In genomic region chr12:542290-543113, GRCh38 we compare ENCODE assay signal across 14 cellular contexts.
DNase-seq lines count a peak whose midpoint lies in the region; ATAC-seq and TF ChIP-seq lines count a peak whose summit lies in the region.
"Had no signal": no experiment of that assay in that cellular context is flagged by ENCODE, and none has a peak within 500 bp of the region (broad histone marks: within the 10 kb centered on the region; RNA-seq: fewer than 3 reads in every experiment).

No MANE protein-coding gene starts in this region.

- no peak for ATAC-seq in GM21447 (IDR thresholded peaks at IDR 0.05; ENCODE audit: unreplicated experiment)
- ATAC-seq: upper lobe of right lung, WTC11 had no signal

- H3K4me1 ChIP-seq in adrenal gland (replicated peaks in 1 of 2) (peaks cover 4 to 36% of the 10 kb centered on the region in 2 donors), tibial artery (peaks cover 0 to 32% (median 22%) of the 10 kb centered on the region in 4 donors)

- intact Hi-C loops in adrenal gland (cut with DNase I) (no loop called here), tibial artery (cut with DNase I; ENCODE audit: low total_unique reads) (no loop called here)

- H3K9me3 ChIP-seq in adrenal gland (replicated peaks in 1 of 3) = no peaks in the 10 kb centered on the region
- no peaks in the 10 kb centered on the region for H3K9me3 ChIP-seq in tibial artery
- H3K9me3 ChIP-seq: upper lobe of right lung had no signal

- 60 to 69% (median 66%) methylated on average over 6 to 9 of the region's 9 CpGs for WGBS in adrenal gland, 4 donors

- DNase-seq in NCI-H82 (lab: John Stamatoyannopoulos, UW) = peak; percentile 68
- no peak for DNase-seq in NCI-H82 treated with DMSO at 0.1 percent for 48 hours (lab: John Stamatoyannopoulos, UW; ENCODE audit: unreplicated experiment)
- peak in 1 of 7 donors; percentile 32 for DNase-seq in adrenal gland
- peak; percentile 44 for DNase-seq in iPS-NIHi11 (ENCODE audit: low spot score)
- no peak for DNase-seq in tibial artery
- no peak for DNase-seq in NCI-H2029 (lab: John Stamatoyannopoulos, UW)
- DNase-seq in SIG-M5 treated with dmso at 0.1 percent for 504 hours (lab: John Stamatoyannopoulos, UW; ENCODE audit: unreplicated experiment) = no peak
- DNase-seq: activated CD8-positive, alpha-beta memory T cell treated with anti-CD3 and anti-CD28 coated beads, Interleukin-2, amount 50 U/mL, for 4 hours; CD4-positive, alpha-beta T cell; central memory CD4-positive, alpha-beta T cell; stimulated activated CD4-positive, alpha-beta T cell treated with anti-CD3 and anti-CD28 coated beads, Interleukin-2, amount 100 ng/mL, for 48 hours; upper lobe of right lung had no signal

- TF ChIP-seq CTCF in adrenal gland (IDR thresholded peaks at IDR 0.05) (no peak), tibial artery (IDR thresholded peaks at IDR 0.05) (no peak)

- H3K27me3 ChIP-seq in adrenal gland = no peaks in the 10 kb centered on the region
- H3K27me3 ChIP-seq in tibial artery = no peaks in the 10 kb centered on the region
- H3K27me3 ChIP-seq: upper lobe of right lung had no signal

- H3K27ac ChIP-seq in adrenal gland = peak overlapping the region in 3 of 5 donors; percentile 9 to 79 (median 70)
- peak overlapping the region; percentile 55 to 59 for H3K27ac ChIP-seq in tibial artery
- H3K27ac ChIP-seq: upper lobe of right lung had no signal

- TF ChIP-seq POLR2A in adrenal gland (IDR thresholded peaks at IDR 0.05) = no peak

- H3K36me3 ChIP-seq in adrenal gland (replicated peaks in 1 of 2) = no peaks in the 10 kb centered on the region
- H3K36me3 ChIP-seq in tibial artery = no peaks in the 10 kb centered on the region
- H3K36me3 ChIP-seq: upper lobe of right lung had no signal

- H3K4me3 ChIP-seq in adrenal gland = no peak overlapping the region
- H3K4me3 ChIP-seq in tibial artery = no peak overlapping the region
- H3K4me3 ChIP-seq: upper lobe of right lung had no signal

Comparison
In these comparisons a context has a peak if more than half of its experiments do, and no peak if none do; other contexts are left out.
1. DNase-seq: peak in NCI-H82 (single experiment) and iPS-NIHi11 (single experiment); none in NCI-H82 treated with DMSO at 0.1 percent for 48 hours (single experiment), tibial artery (0 of 2), NCI-H2029 (single experiment) and SIG-M5 treated with dmso at 0.1 percent for 504 hours (single experiment).